27 cellular contexts compared by ENCODE assay signal in genomic region chr2:42708196-42708595, GRCh38. TPM values are rescaled to one million over a fixed set of nuclear protein-coding genes. Genes with fewer than 3 reads are reported as not detected.
A peak's percentile ranks its signal among the peaks of the same experiment; 100 is the strongest.
DNase-seq lines count a peak whose midpoint lies in the region; ATAC-seq, FAIRE-seq and TF ChIP-seq lines count a peak whose summit lies in the region.
"Had no signal": no experiment of that assay in that cellular context is flagged by ENCODE, and none has a peak within 500 bp of the region (broad histone marks: within the 10 kb centered on the region; RNA-seq: fewer than 3 reads in every experiment).

No MANE protein-coding gene starts in this region.

- in situ Hi-C loops in HepG2 (cut with HindIII; ENCODE audit: extremely low pct_ligation_motif_present, low pct_unique_long_range_greater_than_20kb) = no loop called here

- H2AFZ ChIP-seq in HepG2 (ENCODE audit: low read length) = no peak overlapping the region
- H2AFZ ChIP-seq in H9 (ENCODE audit: low read length) = no peak overlapping the region

- no peaks in the 10 kb centered on the region; the same call in 1 of the 2 replicates for H3K27me3 Mint-ChIP-seq in H9 (ENCODE audit: low read depth)
- no peaks in the 10 kb centered on the region for H3K27me3 Mint-ChIP-seq in WTC11 (ENCODE audit: low read depth)
- H3K27me3 Mint-ChIP-seq in mesothelial cell of epicardium (ENCODE audit: low read depth) = no peaks in the 10 kb centered on the region
- H3K27me3 Mint-ChIP-seq: CD4-positive, alpha-beta T cell; CD8-positive, alpha-beta memory T cell had no signal

- H3K36me3 Mint-ChIP-seq in H9 (ENCODE audit: insufficient read depth in 1 of 3, low read depth in 3 of 3) (peaks cover 16 to 51% (median 44%) of the 10 kb centered on the region in 3 experiments), WTC11 (peaks cover 36% of the 10 kb centered on the region), mesothelial cell of epicardium (peaks cover 19% of the 10 kb centered on the region)

- H3K27ac Mint-ChIP-seq in H9 (peak overlapping the region in 2 of 3 experiments; percentile 7 to 53; a peak in 4 of 7 replicates), WTC11 (peak overlapping the region; percentile 67), mesothelial cell of epicardium (peak overlapping the region; percentile 26)
- H3K27ac Mint-ChIP-seq: CD4-positive, alpha-beta T cell; CD8-positive, alpha-beta memory T cell had no signal

- H2AK5ac ChIP-seq in H9 (ENCODE audit: insufficient read length, low read length) = no peak overlapping the region

- H3K36me3 ChIP-seq in HepG2 (replicated peaks in 1 of 2; ENCODE audit: control insufficient read depth in 1 of 2, insufficient read depth in 2 of 2, low read length in 2 of 2) (peaks cover 13 to 47% of the 10 kb centered on the region in 2 experiments), right lobe of liver (peaks cover 0 to 4% (median 0%) of the 10 kb centered on the region in 4 donors)
- H3K36me3 ChIP-seq: BE2C had no signal

- H2BK5ac ChIP-seq in H9 (ENCODE audit: insufficient read length, low read length) = no peak overlapping the region

- no peak overlapping the region for H3K18ac ChIP-seq in H9 (ENCODE audit: insufficient read length, low read depth, low read length)

- H4K5ac ChIP-seq in H9 (ENCODE audit: insufficient read length, low read depth, low read length) = no peak overlapping the region

- intact Hi-C loops in HepG2 (cut with micrococcal nuclease; ENCODE audit: unreplicated experiment) = no loop called here
- intact Hi-C loops in right lobe of liver (cut with DNase I) = no loop called here

- no peak overlapping the region for H4K8ac ChIP-seq in H9 (replicated peaks; ENCODE audit: insufficient read length, low read depth, low read length)

- no peak overlapping the region for H2BK20ac ChIP-seq in H9 (ENCODE audit: low read depth, low read length, poor library complexity, severe bottlenecking)

- H3K4me3 ChIP-seq in HepG2 (replicated peaks in 1 of 3; ENCODE audit: insufficient read depth in 1 of 3, low read depth in 2 of 3, low read length in 3 of 3) = no peak overlapping the region
- no peak overlapping the region for H3K4me3 ChIP-seq in right lobe of liver
- H3K4me3 ChIP-seq: BLaER1 treated with 17β-estradiol and CSF1 and Interleukin-3, amounts not matched to agents 10 nM and 100 nM had no signal

- no peak overlapping the region for H2BK15ac ChIP-seq in H9 (ENCODE audit: low read depth, low read length)

- H3K9ac ChIP-seq in HepG2 (ENCODE audit: insufficient read depth, low read depth, low read length) = no peak overlapping the region
- no peak overlapping the region for H3K9ac ChIP-seq in H9 (ENCODE audit: extremely low read depth, insufficient read length, low read length)
- H3K9ac ChIP-seq: BLaER1 treated with 17β-estradiol and CSF1 and Interleukin-3, amounts not matched to agents 10 nM and 100 nM had no signal

- 97% methylated on average over 6 of the region's 6 CpGs for WGBS in HepG2 (ENCODE audit: low lambda C conversion rate)
- WGBS in right lobe of liver (ENCODE audit: insufficient coverage, low coverage, low lambda C conversion rate, missing lambda C conversion rate) = 46% methylated on average over 4 of the region's 6 CpGs
- no CpG with 5 or more reads among the region's 6 CpGs for whole genome bisulfite sequencing in H9 (ENCODE audit: extremely low coverage, insufficient read length, low lambda C conversion rate)

- H2BK12ac ChIP-seq in H9 (ENCODE audit: insufficient read length, low read depth, low read length) = no peak overlapping the region

- ATAC-seq in HepG2 = no peak
- ATAC-seq in right lobe of liver = no peak
- ATAC-seq in WTC11 = no peak
- ATAC-seq in HG03139 (IDR thresholded peaks at IDR 0.05; ENCODE audit: unreplicated experiment) = no peak

- CTCF ChIA-PET in HepG2 (lab: Yijun Ruan, JAX; ENCODE audit: low intra/inter-chr PET ratio, low total read pairs) = no interaction called here
- CTCF ChIA-PET in WTC11 (lab: Charles Lee) = no interaction called here

- H3T11ph ChIP-seq in H9 (ENCODE audit: low read length) = no peak overlapping the region

- H3K4me2 ChIP-seq in HepG2 (ENCODE audit: low read depth, low read length) (no peak overlapping the region), H9 (ENCODE audit: insufficient read depth, insufficient read length, low read length) (no peak overlapping the region)
- H3K4me2 ChIP-seq: BLaER1 treated with 17β-estradiol and CSF1 and Interleukin-3, amounts not matched to agents 10 nM and 100 nM had no signal

- TF ChIP-seq EP300 in HepG2 (IDR thresholded peaks at IDR 0.05; ENCODE audit: low read depth in 2 of 2, low read length in 2 of 2) (no peak), HepG2 (CRISPR knock-in tag; IDR thresholded peaks at IDR 0.05; ENCODE audit: borderline replicate concordance) (no peak)

- no peak overlapping the region for H4K91ac ChIP-seq in H9 (ENCODE audit: insufficient read length, low read depth, low read length)

- no peak for TF ChIP-seq POLR2A in HepG2 (IDR thresholded peaks at IDR 0.05; ENCODE audit: insufficient read depth in 1 of 2, low read depth in 2 of 2, low read length in 2 of 2)
- TF ChIP-seq POLR2A in right lobe of liver (IDR thresholded peaks at IDR 0.05) = no peak

- no peaks in the 10 kb centered on the region for H4K20me1 ChIP-seq in HepG2 (ENCODE audit: insufficient read depth, low read length)
- H4K20me1 ChIP-seq in H9 (ENCODE audit: control insufficient read depth, insufficient read depth, insufficient read length) = no peaks in the 10 kb centered on the region
- H4K20me1 ChIP-seq: BLaER1 treated with 17β-estradiol and CSF1 and Interleukin-3, amounts not matched to agents 10 nM and 100 nM had no signal

- H3K27me3 ChIP-seq in HepG2 (ENCODE audit: control insufficient read depth in 1 of 2, insufficient read depth in 2 of 2, low read length in 2 of 2) (no peaks in the 10 kb centered on the region), right lobe of liver (no peaks in the 10 kb centered on the region), H9 (ENCODE audit: insufficient read depth, low read length) (no peaks in the 10 kb centered on the region)
- H3K27me3 ChIP-seq: BE2C; BLaER1 treated with 17β-estradiol and CSF1 and Interleukin-3, amounts not matched to agents 10 nM and 100 nM had no signal

- H3K9me3 ChIP-seq in HepG2 (ENCODE audit: low read length) (no peaks in the 10 kb centered on the region), right lobe of liver (no peaks in the 10 kb centered on the region), H9 (ENCODE audit: control insufficient read depth, low read depth, low read length) (no peaks in the 10 kb centered on the region)
- H3K9me3 ChIP-seq: BE2C; BLaER1 treated with 17β-estradiol and CSF1 and Interleukin-3, amounts not matched to agents 10 nM and 100 nM had no signal

- no TSS peak for BruUV-seq in HepG2 (replicated peaks; lab: Mats Ljungman, UMichigan)

- POLR2A ChIA-PET in HepG2 (lab: Yijun Ruan, JAX) = no interaction called here
- POLR2A ChIA-PET in WTC11 (lab: Charles Lee) = no interaction called here

- H3K27ac ChIP-seq in HepG2 (ENCODE audit: extremely low read length, insufficient read depth, low read length) (no peak overlapping the region), right lobe of liver (no peak overlapping the region), H9 (ENCODE audit: insufficient read length, low read depth, low read length) (no peak overlapping the region)
- H3K27ac ChIP-seq: BLaER1 treated with 17β-estradiol and CSF1 and Interleukin-3, amounts not matched to agents 10 nM and 100 nM had no signal

- H3K23me2 ChIP-seq in H9 (ENCODE audit: insufficient read length, low read depth, low read length, poor library complexity, severe bottlenecking) = no peaks in the 10 kb centered on the region

- no peaks in the 10 kb centered on the region for H3K79me1 ChIP-seq in H9 (ENCODE audit: insufficient read depth, low read depth, low read length, poor library complexity, severe bottlenecking)

- DNase-seq in HepG2 (ENCODE audit: low spot score) (no peak), right lobe of liver (no peak), H9 (no peak), WTC11 (ENCODE audit: low spot score) (no peak), mesothelial cell of epicardium (ENCODE audit: low spot score in 2 of 2, unreplicated experiment in 2 of 2) (no peak), SK-N-DZ (ENCODE audit: low spot score) (no peak), NCI-H82 (lab: John Stamatoyannopoulos, UW) (no peak)
- DNase-seq: ACHN; AML-193; BE2C; CD4-positive, alpha-beta T cell; CD8-positive, alpha-beta memory T cell; DMS 273 treated with DMSO at 0.1 percent for 48 hours; DMS79 treated with DMSO at 0.1 percent for 48 hours; GF-D8; GOT3; HCEC 1CT had no signal

- no peak overlapping the region for H3K4ac ChIP-seq in H9 (ENCODE audit: low read depth, low read length)

- TF ChIP-seq RAD21 in HepG2 (CRISPR knock-in tag; IDR thresholded peaks at IDR 0.05) = no peak

- H3K4me1 ChIP-seq in HepG2 (ENCODE audit: insufficient read depth, low read length) (peaks cover 11% of the 10 kb centered on the region), right lobe of liver (no peaks in the 10 kb centered on the region), H9 (ENCODE audit: insufficient read depth, low read length) (no peaks in the 10 kb centered on the region; the same call in 1 of the 2 replicates)
- H3K4me1 ChIP-seq: BLaER1 treated with 17β-estradiol and CSF1 and Interleukin-3, amounts not matched to agents 10 nM and 100 nM had no signal

- TF ChIP-seq CTCF in HepG2 (CRISPR knock-in tag; IDR thresholded peaks at IDR 0.05) (no peak), right lobe of liver (IDR thresholded peaks at IDR 0.05) (no peak), H9 (conservative IDR thresholded peaks at IDR 0.05) (no peak), WTC11 (IDR thresholded peaks at IDR 0.05) (no peak), mesothelial cell of epicardium (IDR thresholded peaks at IDR 0.05; ENCODE audit: unreplicated experiment) (no peak)

- no peak overlapping the region for H3K14ac ChIP-seq in H9 (ENCODE audit: insufficient read depth, low read length)

- no peak overlapping the region for H3K56ac ChIP-seq in H9 (ENCODE audit: insufficient read length, low read depth, low read length)

- H3K23ac ChIP-seq in H9 (ENCODE audit: insufficient read length, low read depth, low read length) = no peak overlapping the region

- no peak overlapping the region for H3K4me3 Mint-ChIP-seq in H9
- no peak overlapping the region for H3K4me3 Mint-ChIP-seq in WTC11
- no peak overlapping the region for H3K4me3 Mint-ChIP-seq in mesothelial cell of epicardium
- H3K4me3 Mint-ChIP-seq: CD14-positive monocyte; CD4-positive, alpha-beta T cell; CD8-positive, alpha-beta memory T cell had no signal

- peaks cover 17 to 19% of the 10 kb centered on the region in 2 experiments for H3K4me1 Mint-ChIP-seq in H9
- peaks cover 20% of the 10 kb centered on the region for H3K4me1 Mint-ChIP-seq in WTC11
- peaks cover 37% of the 10 kb centered on the region for H3K4me1 Mint-ChIP-seq in mesothelial cell of epicardium
- H3K4me1 Mint-ChIP-seq: CD14-positive monocyte; CD8-positive, alpha-beta memory T cell had no signal

- H3K9me3 Mint-ChIP-seq in H9 (no peaks in the 10 kb centered on the region), WTC11 (no peaks in the 10 kb centered on the region), mesothelial cell of epicardium (no peaks in the 10 kb centered on the region)
- H3K9me3 Mint-ChIP-seq: CD14-positive monocyte; CD4-positive, alpha-beta T cell; CD8-positive, alpha-beta memory T cell had no signal

- no peaks in the 10 kb centered on the region for H3K79me2 ChIP-seq in HepG2 (ENCODE audit: insufficient read depth, low read length)
- no peaks in the 10 kb centered on the region for H3K79me2 ChIP-seq in H9 (ENCODE audit: insufficient read depth, low read length)

- FAIRE-seq in HepG2 (lab: Jason Lieb, UNC) = no peak
- FAIRE-seq: A204.1, D721Med, GM12891, GM18507, H54 had no signal

- H2BK120ac ChIP-seq in H9 (ENCODE audit: low read depth, low read length, poor library complexity, severe bottlenecking) = no peak overlapping the region

RNA-seq across cellular contexts. Expression of gene OXER1, which starts 55.7 kb away (rescaled TPM):
- total RNA-seq in HepG2 (2016; rRNA removed; fragmentation: Illumina TruSeq; extraction: Trizol) = 6.5 and 8.0 TPM in 2 replicates
- 0.40 and 0.97 TPM in 2 replicates for total RNA-seq in HepG2 (2016; cell fraction: cytosol; rRNA removed; fragmentation: Illumina TruSeq; extraction: Trizol; ENCODE audit: low read depth)
- total RNA-seq in HepG2 (2016; cell fraction: insoluble cytoplasmic fraction; rRNA removed; fragmentation: Illumina TruSeq; extraction: Trizol) = 5.2 and 7.1 TPM in 2 replicates
- 2.6 TPM in 2 replicates for total RNA-seq in HepG2 (2016; cell fraction: membrane; rRNA removed; fragmentation: Illumina TruSeq; extraction: Trizol)
- 6.6 and 6.8 TPM in 2 replicates for total RNA-seq in HepG2 (2016; cell fraction: nucleus; rRNA removed; fragmentation: Illumina TruSeq; extraction: Trizol)
- polyA plus RNA-seq in HepG2 (2011; rRNA removed) = 9.0 and 11.3 TPM in 2 replicates
- 4.6 and 5.3 TPM in 2 replicates for polyA plus RNA-seq in HepG2 (2011; cell fraction: cytosol; rRNA removed)
- polyA plus RNA-seq in HepG2 (2011; cell fraction: nucleus; rRNA removed) = 50.2 and 58.5 TPM in 2 replicates
- polyA plus RNA-seq in HepG2 (2012) = 7.4 and 10.0 TPM in 2 replicates
- polyA plus RNA-seq in HepG2 (2016; cell fraction: cytosol; fragmentation: Illumina TruSeq; extraction: Trizol; ENCODE audit: low read depth) = 0.54 and 0.68 TPM in 2 replicates
- 6.9 and 8.9 TPM in 2 replicates for polyA plus RNA-seq in HepG2 (2016; cell fraction: insoluble cytoplasmic fraction; fragmentation: Illumina TruSeq; extraction: Trizol; ENCODE audit: low read depth)
- polyA plus RNA-seq in HepG2 (2016; cell fraction: membrane; fragmentation: Illumina TruSeq; extraction: Trizol; ENCODE audit: low read depth) = 1.8 and 2.0 TPM in 2 replicates
- 29.7 and 30.8 TPM in 2 replicates for polyA plus RNA-seq in HepG2 (2016; cell fraction: nucleus; fragmentation: Illumina TruSeq; extraction: Trizol; ENCODE audit: insufficient read depth, low read depth)
- polyA minus RNA-seq in HepG2 (2011; rRNA and poly(A)+ RNA removed; ENCODE audit: low replicate concordance) = 18.1 TPM in 1 of 2 replicates, not detected in the other
- polyA minus RNA-seq in HepG2 (2011; cell fraction: cytosol; rRNA and poly(A)+ RNA removed) = 4.5 and 5.7 TPM in 2 replicates
- 7.3 and 8.8 TPM in 2 replicates for polyA minus RNA-seq in HepG2 (2011; cell fraction: nucleus; rRNA and poly(A)+ RNA removed)
- total RNA-seq in right lobe of liver = 10 to 100 TPM in 3 of 6 experiments, 1 to 10 TPM in 3; 5.3 to 29.4 (median 10.7) TPM
- total RNA-seq in H9 (2021) = 1.6 TPM in 2 replicates
- 2.6 to 2.7 TPM (median 2.7 TPM) in 3 replicates for total RNA-seq in WTC11 (2021)
- total RNA-seq in mesothelial cell of epicardium = 6.9 to 7.5 TPM (median 7.2 TPM) in 3 replicates
- not detected in 2 replicates for polyA plus RNA-seq in SK-N-DZ (2014; cell fraction: cytosol; rRNA removed)
- polyA plus RNA-seq in SK-N-DZ (2014; cell fraction: nucleus; rRNA removed) = not detected in 2 replicates
- total RNA-seq: CD4-positive, alpha-beta T cell; Daoy; G401 had no signal
